Comparison of ENCODE assay signal across 7 cellular contexts in the genomic region with DNA sequence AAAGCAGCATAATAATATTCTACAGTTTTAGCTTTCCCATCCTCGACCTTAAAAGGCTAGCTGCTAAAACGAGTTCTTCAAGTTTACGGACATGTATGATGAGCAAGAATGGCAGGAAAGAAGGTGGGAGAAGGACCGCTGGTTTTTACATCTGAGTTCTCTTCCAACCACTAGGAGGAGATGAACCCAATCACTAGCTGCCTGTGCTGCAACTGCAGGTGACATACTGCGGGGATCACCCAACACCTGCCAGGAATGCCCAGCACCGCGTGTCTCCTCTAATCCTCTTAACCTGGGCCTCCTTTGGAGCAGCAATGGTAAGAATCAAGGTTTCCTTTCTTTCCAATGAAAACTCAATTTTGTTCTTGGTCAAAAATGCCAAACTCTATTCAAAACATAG. TPM values are rescaled to one million over a fixed set of nuclear protein-coding genes. Genes with fewer than 3 reads are reported as not detected.
DNase-seq lines count a peak whose midpoint lies in the region; ATAC-seq and TF ChIP-seq lines count a peak whose summit lies in the region.

No MANE protein-coding gene starts in this region.

- no peaks in the 10 kb centered on the region for H3K9me3 ChIP-seq in osteoblast (ENCODE audit: low read depth, low read length)

- H3K27me3 Mint-ChIP-seq in natural killer cell (ENCODE audit: low read depth in 2 of 2), result no peaks in the 10 kb centered on the region

- no peak overlapping the region for H3K4me2 ChIP-seq in osteoblast (ENCODE audit: insufficient read depth, low read length)

- peaks cover 7% of the 10 kb centered on the region for H3K36me3 Mint-ChIP-seq in natural killer cell

- H3K4me3 ChIP-seq in GM12864 (ENCODE audit: low read depth, low read length), result no peak overlapping the region
- no peak overlapping the region for H3K4me3 ChIP-seq in osteoblast (ENCODE audit: insufficient read depth, low read length)

- H3K79me2 ChIP-seq in osteoblast (ENCODE audit: insufficient read depth, low read length), result peaks cover 86% of the 10 kb centered on the region

- peaks cover 84% of the 10 kb centered on the region for H3K36me3 ChIP-seq in osteoblast (ENCODE audit: insufficient read depth, low read length)

- H2AFZ ChIP-seq in osteoblast (ENCODE audit: low read length), result no peak overlapping the region

- ATAC-seq in GM21526 (IDR thresholded peaks at IDR 0.05; ENCODE audit: low FRiP score, unreplicated experiment) (no peak), natural killer cell (no peak), HG02759 (IDR thresholded peaks at IDR 0.05; ENCODE audit: unreplicated experiment) (no peak)

- TF ChIP-seq CTCF in GM12864 (IDR thresholded peaks at IDR 0.05; ENCODE audit: low read depth, low read length, missing control alignments), result peak; percentile 55
- peak; percentile 42 for TF ChIP-seq CTCF in osteoblast (IDR thresholded peaks at IDR 0.05; ENCODE audit: extremely low read depth, low read depth, low read length)
- TF ChIP-seq CTCF in natural killer cell (IDR thresholded peaks at IDR 0.05), result no peak

- no peaks in the 10 kb centered on the region for H3K27me3 ChIP-seq in osteoblast (ENCODE audit: insufficient read depth, low read length)

- H3K27ac Mint-ChIP-seq in natural killer cell, result no peak overlapping the region

- peaks cover 15% of the 10 kb centered on the region for H4K20me1 ChIP-seq in osteoblast (ENCODE audit: insufficient read depth, low read length)

- H3K9me3 Mint-ChIP-seq in natural killer cell, result no peaks in the 10 kb centered on the region

- H3K4me1 Mint-ChIP-seq in natural killer cell, result no peaks in the 10 kb centered on the region

- peaks cover 3% of the 10 kb centered on the region for H3K4me1 ChIP-seq in osteoblast (ENCODE audit: insufficient read depth, low read length)

- intact Hi-C loops in natural killer cell (cut with micrococcal nuclease), result no loop called here

- no peak overlapping the region for H3K27ac ChIP-seq in osteoblast (ENCODE audit: low read depth, low read length)

- DNase-seq in GM12864 (ENCODE audit: low read depth) (no peak), NAMALWA (ENCODE audit: low spot score) (peak; percentile 39), dermis blood vessel endothelial cell (peak; percentile 50), osteoblast (ENCODE audit: insufficient read length, low spot score, missing footprints) (no peak), natural killer cell (no peak)

- no peak overlapping the region for H3K4me3 Mint-ChIP-seq in natural killer cell

RNA-seq across cellular contexts. Expression of a gene that starts 23.5 kb away (rescaled TPM):
- 36.4 and 40.5 TPM in 2 replicates for total RNA-seq in dermis blood vessel endothelial cell
- 34.2 and 44.2 TPM in 2 replicates for total RNA-seq in osteoblast
- total RNA-seq in natural killer cell, result 10 to 100 TPM; 22.7 to 33.3 (median 29.0) TPM

Comparison
In these comparisons a context has a peak if more than half of its experiments do, and no peak if none do; other contexts are left out.
1. DNase-seq: peak in NAMALWA (single experiment) and dermis blood vessel endothelial cell (single experiment); none in GM12864 (single experiment), osteoblast (single experiment) and natural killer cell (single experiment).